20 cellular contexts compared by ENCODE assay signal in the genomic region with DNA sequence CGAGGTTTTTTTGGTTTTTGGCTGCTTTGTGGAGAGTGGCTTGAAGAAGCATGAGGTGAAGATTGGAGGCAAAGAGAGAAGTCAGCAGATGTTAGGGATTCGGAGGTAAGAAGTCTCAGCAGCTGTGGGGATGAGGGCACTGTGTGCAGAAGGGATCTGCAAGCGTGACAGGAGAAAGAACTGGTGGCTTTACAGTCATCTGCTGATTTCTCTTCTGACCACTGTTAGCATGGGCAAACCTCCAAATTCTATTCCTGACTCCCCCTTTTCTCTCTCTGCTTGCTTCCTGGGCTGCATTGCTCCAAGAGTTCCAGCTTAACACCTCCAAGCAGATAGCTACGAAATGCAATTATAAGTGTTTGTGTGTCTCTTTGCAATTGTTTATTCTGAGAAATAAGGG.
"Had no signal": no experiment of that assay in that cellular context is flagged by ENCODE, and none has a peak within 500 bp of the region (broad histone marks: within the 10 kb centered on the region; RNA-seq: fewer than 3 reads in every experiment).

No MANE protein-coding gene starts in this region.

- H3K27me3 Mint-ChIP-seq: activated CD4-positive, alpha-beta memory T cell treated with anti-CD3 and anti-CD28 coated beads for 36 hours; central memory CD8-positive, alpha-beta T cell; dendritic cell treated with granulocyte-macrophage colony-stimulating factor and Interleukin-4, amounts not matched to agents 40 ng/mL and 50 ng/mL, for 4 days; progenitor cell of endocrine pancreas had no signal

- H3K4me3 Mint-ChIP-seq: activated CD4-positive, alpha-beta memory T cell treated with anti-CD3 and anti-CD28 coated beads for 36 hours; central memory CD8-positive, alpha-beta T cell; dendritic cell treated with granulocyte-macrophage colony-stimulating factor and Interleukin-4, amounts not matched to agents 40 ng/mL and 50 ng/mL, for 4 days; neural crest cell had no signal

- H3K4me3 ChIP-seq: esophagus muscularis mucosa, heart right ventricle, left lung, tibial nerve had no signal

- ATAC-seq: heart right ventricle; left lung; stimulated activated naive CD8-positive, alpha-beta T cell treated with anti-CD3 and anti-CD28 coated beads, Interleukin-15, Interleukin-2, amounts not matched to agents 100 U/mL and 50 U/mL, for 24 hours had no signal

- H3K27ac Mint-ChIP-seq: activated CD4-positive, alpha-beta memory T cell treated with anti-CD3 and anti-CD28 coated beads for 36 hours; activated T-helper 2 cell treated with anti-CD3 and anti-CD28 coated beads, Interferon-gamma antibody, Interleukin-2, Interleukin-4, amounts not matched to agents 10 μg/mL and 5 μg/mL and 100 μg/mL, durations not matched to agents 14 hours and 24 hours and 36 hours; dendritic cell treated with granulocyte-macrophage colony-stimulating factor and Interleukin-4, amounts not matched to agents 40 ng/mL and 50 ng/mL, for 4 days; progenitor cell of endocrine pancreas had no signal

- DNase-seq: activated CD4-positive, alpha-beta memory T cell treated with anti-CD3 and anti-CD28 coated beads for 36 hours; activated naive CD4-positive, alpha-beta T cell treated with Interleukin-2 at 50 U/mL for 16 hours; activated T-cell treated with anti-CD3 and anti-CD28 coated beads for 4 hours; anterior cingulate cortex; brain microvascular endothelial cell; effector memory CD4-positive, alpha-beta T cell; heart right ventricle; left lung; mammary epithelial cell; stimulated activated CD4-positive, alpha-beta T cell treated with anti-CD3 and anti-CD28 coated beads, Interleukin-12 subunit alpha, Interleukin-12 subunit beta, amount 100 ng/mL, for 4 hours; stimulated activated CD4-positive, alpha-beta T cell treated with anti-CD3 and anti-CD28 coated beads, Interleukin-1b, Interleukin-23, amount 100 ng/mL, for 48 hours; stimulated activated CD8-positive, alpha-beta memory T cell treated with anti-CD3 and anti-CD28 coated beads, Interleukin-4, amount 100 ng/mL, for 48 hours; stimulated activated naive CD8-positive, alpha-beta T cell treated with anti-CD3 and anti-CD28 coated beads, Interleukin-15, Interleukin-2, amounts not matched to agents 100 U/mL and 50 U/mL, for 24 hours had no signal
